34 cellular contexts compared by ENCODE assay signal in genomic region chr15:87816016-87816415, GRCh38.
A peak's percentile ranks its signal among the peaks of the same experiment; 100 is the strongest.
DNase-seq lines count a peak whose midpoint lies in the region; ATAC-seq and TF ChIP-seq lines count a peak whose summit lies in the region.
"Had no signal": no experiment of that assay in that cellular context is flagged by ENCODE, and none has a peak within 500 bp of the region (broad histone marks: within the 10 kb centered on the region; RNA-seq: fewer than 3 reads in every experiment).

No MANE protein-coding gene starts in this region.

- peaks cover 28% of the 10 kb centered on the region for H3K27me3 Mint-ChIP-seq in WTC11 (ENCODE audit: low read depth)
- H3K27me3 Mint-ChIP-seq in activated T-cell treated with anti-CD3 and anti-CD28 coated beads, Interleukin-2, amount 50 U/mL, for 72 hours (ENCODE audit: low read depth) = no peaks in the 10 kb centered on the region

- no peaks in the 10 kb centered on the region for H3K36me3 ChIP-seq in ACC112 (ENCODE audit: insufficient read depth, low read length)
- H3K36me3 ChIP-seq: BE2C, esophagus squamous epithelium, Peyer's patch, spleen, upper lobe of right lung, WERI-Rb-1 had no signal

- H3K27ac ChIP-seq in ACC112 (ENCODE audit: low read depth, low read length) (peak overlapping the region; percentile 87), dorsolateral prefrontal cortex (no peak overlapping the region)
- H3K27ac ChIP-seq: esophagus squamous epithelium, parathyroid adenoma, Peyer's patch, spleen, upper lobe of right lung, WERI-Rb-1 had no signal

- TF ChIP-seq CTCF in cardiac fibroblast (IDR thresholded peaks at IDR 0.05; ENCODE audit: low read depth, low read length) = no peak
- TF ChIP-seq CTCF in dorsolateral prefrontal cortex (IDR thresholded peaks at IDR 0.05 in 54 of 56, conservative IDR thresholded peaks at IDR 0.05 in 2 of 56; ENCODE audit: low read depth in 1 of 56, partially characterized antibody in 56 of 56) = no peak
- no peak for TF ChIP-seq CTCF in WTC11 (IDR thresholded peaks at IDR 0.05)

- peaks cover 29% of the 10 kb centered on the region for H3K4me1 ChIP-seq in ACC112 (ENCODE audit: control insufficient read depth, insufficient read depth, low read length, unreplicated experiment)
- H3K4me1 ChIP-seq: BE2C, esophagus squamous epithelium, parathyroid adenoma, Peyer's patch, spleen, upper lobe of right lung had no signal

- no peaks in the 10 kb centered on the region for H3K4me1 Mint-ChIP-seq in WTC11
- H3K4me1 Mint-ChIP-seq in activated T-cell treated with anti-CD3 and anti-CD28 coated beads, Interleukin-2, amount 50 U/mL, for 72 hours (ENCODE audit: low read depth) = no peaks in the 10 kb centered on the region
- H3K4me1 Mint-ChIP-seq: endodermal cell, memory B cell had no signal

- POLR2A ChIA-PET in WTC11 (lab: Charles Lee) = no interaction called here

- no peak overlapping the region for H3K4me3 ChIP-seq in ACC112 (ENCODE audit: low read depth, low read length)
- no peak overlapping the region for H3K4me3 ChIP-seq in cardiac fibroblast (replicated peaks in 1 of 2; ENCODE audit: low read depth in 2 of 2, low read length in 2 of 2)
- no peak overlapping the region for H3K4me3 ChIP-seq in dorsolateral prefrontal cortex
- H3K4me3 ChIP-seq: esophagus squamous epithelium, Peyer's patch, spleen, upper lobe of right lung had no signal

- H3K27me3 ChIP-seq in ACC112 (ENCODE audit: insufficient read depth, low read length) = no peaks in the 10 kb centered on the region
- H3K27me3 ChIP-seq in dorsolateral prefrontal cortex = peaks cover 0 to 3% (median 0%) of the 10 kb centered on the region in 45 donors
- H3K27me3 ChIP-seq: BE2C, esophagus squamous epithelium, Peyer's patch, upper lobe of right lung had no signal

- H3K9me3 Mint-ChIP-seq in WTC11 = 0 out of 2 replicates have a peak, but pooled peaks cover 3% of the 10 kb centered on the region
- peaks cover 0 to 1% of the 10 kb centered on the region in 2 donors for H3K9me3 Mint-ChIP-seq in activated T-cell treated with anti-CD3 and anti-CD28 coated beads, Interleukin-2, amount 50 U/mL, for 72 hours
- H3K9me3 Mint-ChIP-seq: CD8-positive, alpha-beta T cell; dendritic cell treated with granulocyte-macrophage colony-stimulating factor and Interleukin-4, amounts not matched to agents 40 ng/mL and 50 ng/mL, for 4 days; endodermal cell had no signal

- CTCF ChIA-PET in WTC11 (lab: Charles Lee) = no interaction called here

- ATAC-seq in WTC11 = no peak
- no peak for ATAC-seq in activated T-cell treated with anti-CD3 and anti-CD28 coated beads, Interleukin-2, amount 50 U/mL, for 72 hours (replicated peaks in 1 of 2)
- no peak for ATAC-seq in GM19452 (IDR thresholded peaks at IDR 0.05; ENCODE audit: unreplicated experiment)
- ATAC-seq: CD8-positive, alpha-beta T cell; stimulated activated naive CD8-positive, alpha-beta T cell treated with anti-CD3 and anti-CD28 coated beads, Interleukin-15, Interleukin-2, amounts not matched to agents 100 U/mL and 50 U/mL, for 24 hours; upper lobe of right lung had no signal

- no peaks in the 10 kb centered on the region for H3K79me2 ChIP-seq in ACC112 (ENCODE audit: control insufficient read depth, insufficient read depth, low read length, unreplicated experiment)
- H3K79me2 ChIP-seq: parathyroid adenoma had no signal

- intact Hi-C loops in dorsolateral prefrontal cortex (cut with DNase I) = no loop called here

- no peak overlapping the region for H3K27ac Mint-ChIP-seq in WTC11
- H3K27ac Mint-ChIP-seq in activated T-cell treated with anti-CD3 and anti-CD28 coated beads, Interleukin-2, amount 50 U/mL, for 72 hours = no peak overlapping the region
- H3K27ac Mint-ChIP-seq: activated naive CD8-positive, alpha-beta T cell; CD8-positive, alpha-beta T cell; dendritic cell treated with granulocyte-macrophage colony-stimulating factor and Interleukin-4, amounts not matched to agents 40 ng/mL and 50 ng/mL, for 4 days; endodermal cell; memory B cell had no signal

- DNase-seq in M059J (ENCODE audit: low read depth) = peak; percentile 38
- peak; percentile 22 to 32 for DNase-seq in cardiac fibroblast (ENCODE audit: low read depth in 2 of 2)
- peak; percentile 7 for DNase-seq in hepatic stellate cell (ENCODE audit: low spot score)
- no peak for DNase-seq in dorsolateral prefrontal cortex
- no peak for DNase-seq in WTC11 (ENCODE audit: low spot score)
- no peak for DNase-seq in activated T-cell treated with anti-CD3 and anti-CD28 coated beads, Interleukin-2, amount 50 U/mL, for 72 hours
- DNase-seq: activated CD4-positive, alpha-beta T cell treated with anti-CD3 and anti-CD28 coated beads for 48 hours; activated CD8-positive, alpha-beta memory T cell treated with anti-CD3 and anti-CD28 coated beads for 24 hours; activated T-cell treated with anti-CD3 and anti-CD28 coated beads for 4 hours; aorta; BE2C; CD8-positive, alpha-beta T cell; central memory CD4-positive, alpha-beta T cell; endodermal cell; esophagus squamous epithelium; MV-4-11; NCI-H1436; NCI-H2081; NCI-H345; NCI-H748 treated with DMSO at 0.1 percent for 48 hours; Peyer's patch; SIG-M5; spleen; stimulated activated CD4-positive, alpha-beta T cell treated with anti-CD3 and anti-CD28 coated beads, Interleukin-2, amount 100 ng/mL, for 24 hours; stimulated activated naive CD8-positive, alpha-beta T cell treated with anti-CD3 and anti-CD28 coated beads, Interleukin-15, Interleukin-2, amounts not matched to agents 100 U/mL and 50 U/mL, for 24 hours; T-helper 9 cell; upper lobe of right lung; WERI-Rb-1 had no signal

- no peaks in the 10 kb centered on the region for H3K36me3 Mint-ChIP-seq in WTC11
- H3K36me3 Mint-ChIP-seq in activated T-cell treated with anti-CD3 and anti-CD28 coated beads, Interleukin-2, amount 50 U/mL, for 72 hours (ENCODE audit: insufficient read depth in 2 of 2) = no peaks in the 10 kb centered on the region
- H3K36me3 Mint-ChIP-seq: activated naive CD8-positive, alpha-beta T cell; CD8-positive, alpha-beta T cell; memory B cell had no signal

- peak overlapping the region; percentile 78 for H2AFZ ChIP-seq in ACC112 (ENCODE audit: low read length, unreplicated experiment)
- H2AFZ ChIP-seq: parathyroid adenoma had no signal

- H3K4me3 Mint-ChIP-seq in WTC11 = no peak overlapping the region
- H3K4me3 Mint-ChIP-seq in activated T-cell treated with anti-CD3 and anti-CD28 coated beads, Interleukin-2, amount 50 U/mL, for 72 hours = no peak overlapping the region
- H3K4me3 Mint-ChIP-seq: activated naive CD8-positive, alpha-beta T cell; CD8-positive, alpha-beta T cell; dendritic cell treated with granulocyte-macrophage colony-stimulating factor and Interleukin-4, amounts not matched to agents 40 ng/mL and 50 ng/mL, for 4 days; endodermal cell; memory B cell had no signal

TF ChIP-seq in WTC11, 78 proteins besides CTCF, POLR2A, EP300 and RAD21 (continues in another document):
- TF ChIP-seq CBFB (CRISPR knock-in tag; IDR thresholded peaks at IDR 0.05; ENCODE audit: low read depth) (no peak), ZNF423 (CRISPR knock-in tag; IDR thresholded peaks at IDR 0.05) (no peak), ZNF425 (CRISPR knock-in tag; conservative IDR thresholded peaks at IDR 0.05) (no peak), HMGA2 (CRISPR knock-in tag; IDR thresholded peaks at IDR 0.05) (no peak), ESRRA (CRISPR knock-in tag; IDR thresholded peaks at IDR 0.05; ENCODE audit: borderline replicate concordance) (no peak), ZNF138 (CRISPR knock-in tag; conservative IDR thresholded peaks at IDR 0.05) (no peak), FOXJ3 (CRISPR knock-in tag; IDR thresholded peaks at IDR 0.05; ENCODE audit: borderline replicate concordance) (no peak), MAX (CRISPR knock-in tag; IDR thresholded peaks at IDR 0.05) (no peak), ATF6 (CRISPR knock-in tag; IDR thresholded peaks at IDR 0.05) (no peak), TCF7 (CRISPR knock-in tag; IDR thresholded peaks at IDR 0.05; ENCODE audit: low read depth) (no peak)

Comparison
In these comparisons a context has a peak if more than half of its experiments do, and no peak if none do; other contexts are left out.
1. DNase-seq: peak in M059J (single experiment), cardiac fibroblast (2 of 2) and hepatic stellate cell (single experiment); none in dorsolateral prefrontal cortex (0 of 10), WTC11 (single experiment) and activated T-cell treated with anti-CD3 and anti-CD28 coated beads, Interleukin-2, amount 50 U/mL, for 72 hours (0 of 2).